8 cellular contexts compared by ENCODE assay signal in genomic region chr22:37896181-37896592, GRCh38. TPM values are rescaled to one million over a fixed set of nuclear protein-coding genes. Genes with fewer than 3 reads are reported as not detected.
DNase-seq lines count a peak whose midpoint lies in the region; ATAC-seq and TF ChIP-seq lines count a peak whose summit lies in the region.

No MANE protein-coding gene starts in this region.

- H3K9me3 ChIP-seq in stomach = no peaks in the 10 kb centered on the region

- peaks cover 0 to 11% (median 7%) of the 10 kb centered on the region in 4 donors for H3K36me3 ChIP-seq in stomach

- H3K4me1 ChIP-seq in stomach = peaks cover 52 to 74% (median 68%) of the 10 kb centered on the region in 4 donors

- no peak overlapping the region for H3K4me3 ChIP-seq in stomach

- WGBS in stomach, 5 donors = 18 to 30% (median 23%) methylated on average over 5 of the region's 5 CpGs

- H3K27me3 ChIP-seq in stomach = no peaks in the 10 kb centered on the region

- intact Hi-C loops in stomach (cut with DNase I; ENCODE audit: low total_unique reads) = no loop called here

- ATAC-seq in GM18868 (IDR thresholded peaks at IDR 0.05; ENCODE audit: unreplicated experiment) = peak; percentile 64
- peak; percentile 78 for ATAC-seq in HG03354 (IDR thresholded peaks at IDR 0.05; ENCODE audit: poor library complexity, severe bottlenecking, unreplicated experiment)

- peak overlapping the region; percentile 71 to 92 (median 82) for H3K27ac ChIP-seq in stomach

- no peak for TF ChIP-seq POLR2A in stomach (IDR thresholded peaks at IDR 0.05)

- TF ChIP-seq EP300 in stomach (IDR thresholded peaks at IDR 0.05) = no peak

- TF ChIP-seq CTCF in stomach (IDR thresholded peaks at IDR 0.05) = no peak

- peak; percentile 25 to 30 for DNase-seq in activated CD4-positive, alpha-beta T cell treated with anti-CD3 and anti-CD28 coated beads, Interleukin-2, amount 50 U/mL, for 48 hours
- peak; percentile 16 for DNase-seq in glomerular endothelial cell (ENCODE audit: extremely low read depth, low read depth, low spot score)
- peak; percentile 42 for DNase-seq in stomach
- no peak for DNase-seq in NCI-H2196 treated with DMSO at 0.1 percent for 48 hours (lab: John Stamatoyannopoulos, UW; ENCODE audit: unreplicated experiment)
- no peak for DNase-seq in AML-193 (lab: John Stamatoyannopoulos, UW)
- DNase-seq in activated CD4-positive, CD25-positive, alpha-beta regulatory T cell (lab: John Stamatoyannopoulos, UW) = no peak

RNA-seq across cellular contexts. Expression of gene MICALL1, which starts 9.9 kb away (rescaled TPM):
- total RNA-seq in glomerular endothelial cell (122 and 133 TPM in 2 replicates), stomach (100 to 1,000 TPM in 3 of 5 donors, 10 to 100 TPM in 2; 31.4 to 155 (median 112) TPM)
- 10 to 100 TPM; 17.7 to 55.1 (median 35.6) TPM for polyA plus RNA-seq in stomach

RNA-seq across cellular contexts. Expression of gene EIF3L, which starts 47.0 kb away (rescaled TPM):
- total RNA-seq in glomerular endothelial cell (254 and 368 TPM in 2 replicates), stomach (100 to 1,000 TPM; 271 to 452 (median 385) TPM)
- 100 to 1,000 TPM; 254 to 657 (median 378) TPM for polyA plus RNA-seq in stomach

RNA-seq across cellular contexts. Expression of gene ANKRD54, which starts 52.1 kb away (rescaled TPM):
- total RNA-seq in glomerular endothelial cell (34.9 and 55.2 TPM in 2 replicates), stomach (100 to 1,000 TPM in 1 of 5 donors, 10 to 100 TPM in 3, 1 to 10 TPM in 1; 6.8 to 210 (median 18.3) TPM)
- 10 to 100 TPM; 12.5 to 19.0 (median 14.8) TPM for polyA plus RNA-seq in stomach

RNA-seq across cellular contexts. Expression of gene C22orf23, which starts 57.2 kb away (rescaled TPM):
- total RNA-seq in glomerular endothelial cell (0.41 TPM in 1 of 2 replicates, not detected in the other), stomach (not detected)
- polyA plus RNA-seq in stomach = 1 to 10 TPM in 1 of 3 donors, under 1 TPM in 2; 0.18 to 1.2 (median 0.31) TPM

RNA-seq across cellular contexts. Expression of gene POLR2F, which starts 57.3 kb away (rescaled TPM):
- 93.6 and 115 TPM in 2 replicates for total RNA-seq in glomerular endothelial cell
- total RNA-seq in stomach = 100 to 1,000 TPM in 2 of 5 donors, 10 to 100 TPM in 3; 41.5 to 145 (median 74.5) TPM
- 100 to 1,000 TPM; 139 to 149 (median 146) TPM for polyA plus RNA-seq in stomach

Comparison
In these comparisons a context has a peak if more than half of its experiments do, and no peak if none do; other contexts are left out.
1. DNase-seq: peak in activated CD4-positive, alpha-beta T cell treated with anti-CD3 and anti-CD28 coated beads, Interleukin-2, amount 50 U/mL, for 48 hours (2 of 2), glomerular endothelial cell (single experiment) and stomach (single experiment); none in NCI-H2196 treated with DMSO at 0.1 percent for 48 hours (single experiment), AML-193 (0 of 2) and activated CD4-positive, CD25-positive, alpha-beta regulatory T cell (0 of 4).